In the genomic region with DNA sequence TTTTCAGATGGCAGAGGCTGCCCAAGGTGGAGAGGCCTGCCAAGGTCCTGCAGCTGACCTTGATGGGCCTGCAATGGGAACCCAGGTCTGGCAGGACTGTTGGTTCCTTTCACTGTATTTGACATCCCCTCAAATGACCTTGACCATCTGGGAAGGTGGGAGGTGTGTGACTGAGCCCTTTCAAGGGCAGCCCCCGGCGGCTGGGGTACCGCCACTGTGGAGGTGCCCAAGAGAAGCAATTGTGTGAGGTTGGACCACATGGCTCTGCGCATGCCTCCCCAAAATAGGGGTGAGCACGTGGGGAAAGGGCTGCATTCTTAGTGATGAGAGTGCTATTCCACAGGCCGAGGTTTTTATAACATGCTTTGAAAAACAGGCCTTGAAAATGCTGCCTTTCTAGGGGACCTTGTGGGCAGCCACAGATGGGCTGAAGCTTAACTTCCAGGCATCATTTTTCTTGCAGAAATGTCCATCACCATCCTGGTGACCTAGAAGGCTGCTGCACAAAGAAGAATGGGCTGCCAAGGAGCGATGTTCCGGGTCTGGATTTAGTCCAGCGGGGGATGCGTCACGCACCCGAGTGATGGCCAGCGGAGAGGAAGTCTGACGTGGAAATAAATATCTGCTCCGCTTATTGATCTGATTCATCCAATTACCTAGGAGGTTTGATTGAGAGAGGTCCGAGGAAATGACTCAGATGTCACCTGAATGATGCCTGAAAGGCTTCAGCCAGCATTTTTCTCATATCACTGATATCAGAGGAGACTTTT, we compare ENCODE assay signal across 1 cellular context.
TF ChIP-seq lines count a peak whose summit lies in the region.

No MANE protein-coding gene starts in this region.

TF ChIP-seq in HepG2, 621 proteins besides CTCF, POLR2A, EP300 and RAD21 (continued from another document):
- TF ChIP-seq, protein P1, sequence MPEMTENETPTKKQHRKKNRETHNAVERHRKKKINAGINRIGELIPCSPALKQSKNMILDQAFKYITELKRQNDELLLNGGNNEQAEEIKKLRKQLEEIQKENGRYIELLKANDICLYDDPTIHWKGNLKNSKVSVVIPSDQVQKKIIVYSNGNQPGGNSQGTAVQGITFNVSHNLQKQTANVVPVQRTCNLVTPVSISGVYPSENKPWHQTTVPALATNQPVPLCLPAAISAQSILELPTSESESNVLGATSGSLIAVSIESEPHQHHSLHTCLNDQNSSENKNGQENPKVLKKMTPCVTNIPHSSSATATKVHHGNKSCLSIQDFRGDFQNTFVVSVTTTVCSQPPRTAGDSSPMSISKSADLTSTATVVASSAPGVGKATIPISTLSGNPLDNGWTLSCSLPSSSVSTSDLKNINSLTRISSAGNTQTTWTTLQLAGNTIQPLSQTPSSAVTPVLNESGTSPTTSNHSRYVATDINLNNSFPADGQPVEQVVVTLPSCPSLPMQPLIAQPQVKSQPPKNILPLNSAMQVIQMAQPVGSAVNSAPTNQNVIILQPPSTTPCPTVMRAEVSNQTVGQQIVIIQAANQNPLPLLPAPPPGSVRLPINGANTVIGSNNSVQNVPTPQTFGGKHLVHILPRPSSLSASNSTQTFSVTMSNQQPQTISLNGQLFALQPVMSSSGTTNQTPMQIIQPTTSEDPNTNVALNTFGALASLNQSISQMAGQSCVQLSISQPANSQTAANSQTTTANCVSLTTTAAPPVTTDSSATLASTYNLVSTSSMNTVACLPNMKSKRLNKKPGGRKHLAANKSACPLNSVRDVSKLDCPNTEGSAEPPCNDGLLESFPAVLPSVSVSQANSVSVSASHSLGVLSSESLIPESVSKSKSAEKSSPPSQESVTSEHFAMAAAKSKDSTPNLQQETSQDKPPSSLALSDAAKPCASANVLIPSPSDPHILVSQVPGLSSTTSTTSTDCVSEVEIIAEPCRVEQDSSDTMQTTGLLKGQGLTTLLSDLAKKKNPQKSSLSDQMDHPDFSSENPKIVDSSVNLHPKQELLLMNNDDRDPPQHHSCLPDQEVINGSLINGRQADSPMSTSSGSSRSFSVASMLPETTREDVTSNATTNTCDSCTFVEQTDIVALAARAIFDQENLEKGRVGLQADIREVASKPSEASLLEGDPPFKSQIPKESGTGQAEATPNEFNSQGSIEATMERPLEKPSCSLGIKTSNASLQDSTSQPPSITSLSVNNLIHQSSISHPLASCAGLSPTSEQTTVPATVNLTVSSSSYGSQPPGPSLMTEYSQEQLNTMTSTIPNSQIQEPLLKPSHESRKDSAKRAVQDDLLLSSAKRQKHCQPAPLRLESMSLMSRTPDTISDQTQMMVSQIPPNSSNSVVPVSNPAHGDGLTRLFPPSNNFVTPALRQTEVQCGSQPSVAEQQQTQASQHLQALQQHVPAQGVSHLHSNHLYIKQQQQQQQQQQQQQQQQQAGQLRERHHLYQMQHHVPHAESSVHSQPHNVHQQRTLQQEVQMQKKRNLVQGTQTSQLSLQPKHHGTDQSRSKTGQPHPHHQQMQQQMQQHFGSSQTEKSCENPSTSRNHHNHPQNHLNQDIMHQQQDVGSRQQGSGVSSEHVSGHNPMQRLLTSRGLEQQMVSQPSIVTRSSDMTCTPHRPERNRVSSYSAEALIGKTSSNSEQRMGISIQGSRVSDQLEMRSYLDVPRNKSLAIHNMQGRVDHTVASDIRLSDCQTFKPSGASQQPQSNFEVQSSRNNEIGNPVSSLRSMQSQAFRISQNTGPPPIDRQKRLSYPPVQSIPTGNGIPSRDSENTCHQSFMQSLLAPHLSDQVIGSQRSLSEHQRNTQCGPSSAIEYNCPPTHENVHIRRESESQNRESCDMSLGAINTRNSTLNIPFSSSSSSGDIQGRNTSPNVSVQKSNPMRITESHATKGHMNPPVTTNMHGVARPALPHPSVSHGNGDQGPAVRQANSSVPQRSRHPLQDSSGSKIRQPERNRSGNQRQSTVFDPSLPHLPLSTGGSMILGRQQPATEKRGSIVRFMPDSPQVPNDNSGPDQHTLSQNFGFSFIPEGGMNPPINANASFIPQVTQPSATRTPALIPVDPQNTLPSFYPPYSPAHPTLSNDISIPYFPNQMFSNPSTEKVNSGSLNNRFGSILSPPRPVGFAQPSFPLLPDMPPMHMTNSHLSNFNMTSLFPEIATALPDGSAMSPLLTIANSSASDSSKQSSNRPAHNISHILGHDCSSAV (CRISPR knock-in tag; IDR thresholded peaks at IDR 0.05; ENCODE audit: borderline replicate concordance) = no peak
- TF ChIP-seq, protein P2, sequence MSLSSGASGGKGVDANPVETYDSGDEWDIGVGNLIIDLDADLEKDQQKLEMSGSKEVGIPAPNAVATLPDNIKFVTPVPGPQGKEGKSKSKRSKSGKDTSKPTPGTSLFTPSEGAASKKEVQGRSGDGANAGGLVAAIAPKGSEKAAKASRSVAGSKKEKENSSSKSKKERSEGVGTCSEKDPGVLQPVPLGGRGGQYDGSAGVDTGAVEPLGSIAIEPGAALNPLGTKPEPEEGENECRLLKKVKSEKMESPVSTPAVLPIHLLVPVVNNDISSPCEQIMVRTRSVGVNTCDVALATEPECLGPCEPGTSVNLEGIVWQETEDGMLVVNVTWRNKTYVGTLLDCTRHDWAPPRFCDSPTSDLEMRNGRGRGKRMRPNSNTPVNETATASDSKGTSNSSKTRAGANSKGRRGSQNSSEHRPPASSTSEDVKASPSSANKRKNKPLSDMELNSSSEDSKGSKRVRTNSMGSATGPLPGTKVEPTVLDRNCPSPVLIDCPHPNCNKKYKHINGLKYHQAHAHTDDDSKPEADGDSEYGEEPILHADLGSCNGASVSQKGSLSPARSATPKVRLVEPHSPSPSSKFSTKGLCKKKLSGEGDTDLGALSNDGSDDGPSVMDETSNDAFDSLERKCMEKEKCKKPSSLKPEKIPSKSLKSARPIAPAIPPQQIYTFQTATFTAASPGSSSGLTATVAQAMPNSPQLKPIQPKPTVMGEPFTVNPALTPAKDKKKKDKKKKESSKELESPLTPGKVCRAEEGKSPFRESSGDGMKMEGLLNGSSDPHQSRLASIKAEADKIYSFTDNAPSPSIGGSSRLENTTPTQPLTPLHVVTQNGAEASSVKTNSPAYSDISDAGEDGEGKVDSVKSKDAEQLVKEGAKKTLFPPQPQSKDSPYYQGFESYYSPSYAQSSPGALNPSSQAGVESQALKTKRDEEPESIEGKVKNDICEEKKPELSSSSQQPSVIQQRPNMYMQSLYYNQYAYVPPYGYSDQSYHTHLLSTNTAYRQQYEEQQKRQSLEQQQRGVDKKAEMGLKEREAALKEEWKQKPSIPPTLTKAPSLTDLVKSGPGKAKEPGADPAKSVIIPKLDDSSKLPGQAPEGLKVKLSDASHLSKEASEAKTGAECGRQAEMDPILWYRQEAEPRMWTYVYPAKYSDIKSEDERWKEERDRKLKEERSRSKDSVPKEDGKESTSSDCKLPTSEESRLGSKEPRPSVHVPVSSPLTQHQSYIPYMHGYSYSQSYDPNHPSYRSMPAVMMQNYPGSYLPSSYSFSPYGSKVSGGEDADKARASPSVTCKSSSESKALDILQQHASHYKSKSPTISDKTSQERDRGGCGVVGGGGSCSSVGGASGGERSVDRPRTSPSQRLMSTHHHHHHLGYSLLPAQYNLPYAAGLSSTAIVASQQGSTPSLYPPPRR (CRISPR knock-in tag; IDR thresholded peaks at IDR 0.05; ENCODE audit: borderline replicate concordance) = no peak
- no peak for TF ChIP-seq DNMT1 (CRISPR knock-in tag; IDR thresholded peaks at IDR 0.05)
